ENCODE assay signal across 16 cellular contexts in the genomic region with DNA sequence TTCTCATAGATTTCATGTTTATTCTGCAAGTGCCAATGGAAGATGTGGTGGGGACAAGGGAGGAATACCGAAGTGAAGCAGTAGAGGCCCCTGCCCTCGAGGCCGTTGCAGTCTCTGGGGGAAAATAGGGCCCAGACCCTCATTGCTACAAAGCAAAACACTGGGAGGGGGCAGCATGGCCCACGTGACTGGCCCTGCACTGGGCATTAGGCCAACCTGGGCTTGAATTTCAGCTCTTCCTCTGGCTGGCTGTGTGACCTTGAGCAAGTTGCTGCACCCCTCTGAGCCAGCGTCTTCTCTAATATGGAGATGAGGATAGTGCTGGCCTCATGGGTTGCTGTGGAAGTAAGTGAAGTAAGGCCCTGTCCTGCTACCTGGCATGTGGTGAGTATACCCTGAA. TPM values are rescaled to one million over a fixed set of nuclear protein-coding genes. Genes with fewer than 3 reads are reported as not detected.
A peak's percentile ranks its signal among the peaks of the same experiment; 100 is the strongest.
DNase-seq lines count a peak whose midpoint lies in the region; ATAC-seq, FAIRE-seq and TF ChIP-seq lines count a peak whose summit lies in the region.
"Had no signal": no experiment of that assay in that cellular context is flagged by ENCODE, and none has a peak within 500 bp of the region (broad histone marks: within the 10 kb centered on the region; RNA-seq: fewer than 3 reads in every experiment).

No MANE protein-coding gene starts in this region.

- peak overlapping the region; percentile 71 for H3K4me2 ChIP-seq in PC-9

- no peak overlapping the region for H3K4me3 Mint-ChIP-seq in memory B cell
- H3K4me3 Mint-ChIP-seq: activated CD4-positive, alpha-beta memory T cell treated with anti-CD3 and anti-CD28 coated beads for 36 hours; CD4-positive, alpha-beta T cell had no signal

- peaks cover 53% of the 10 kb centered on the region for H3F3A ChIP-seq in PC-9 (ENCODE audit: insufficient read depth, low read depth)

- H3K27me3 ChIP-seq in PC-9 (ENCODE audit: insufficient read depth, low read depth) (no peaks in the 10 kb centered on the region), colonic mucosa (no peaks in the 10 kb centered on the region), stomach smooth muscle (ENCODE audit: control insufficient read depth in 1 of 2, insufficient read depth in 2 of 2, low read length in 2 of 2) (no peaks in the 10 kb centered on the region)

- DNase-seq in PC-9 (no peak), colonic mucosa (no peak), memory B cell (ENCODE audit: low spot score in 2 of 2) (no peak), urothelium cell line (ENCODE audit: low spot score) (no peak), retina (no peak), T-helper 2 cell (no peak), H4 (ENCODE audit: low spot score) (no peak)
- DNase-seq: activated CD4-positive, alpha-beta memory T cell treated with anti-CD3 and anti-CD28 coated beads for 36 hours; activated naive CD4-positive, alpha-beta T cell treated with anti-CD3 and anti-CD28 coated beads, Interleukin-2, amount 50 U/mL, for 16 hours; CD4-positive, alpha-beta T cell; effector CD4-positive, alpha-beta T cell; NCI-H1105 treated with DMSO at 0.1 percent for 48 hours; NCI-H774; stimulated activated CD4-positive, alpha-beta T cell treated with anti-CD3 and anti-CD28 coated beads, Interleukin-4, amount 100 ng/mL, for 4 hours had no signal

- no peaks in the 10 kb centered on the region for H3K9me3 Mint-ChIP-seq in memory B cell
- H3K9me3 Mint-ChIP-seq: activated CD4-positive, alpha-beta memory T cell treated with anti-CD3 and anti-CD28 coated beads for 36 hours; CD4-positive, alpha-beta T cell had no signal

- no peak for TF ChIP-seq CTCF in PC-9 (conservative IDR thresholded peaks at IDR 0.05)
- no peak for TF ChIP-seq CTCF in colonic mucosa (IDR thresholded peaks at IDR 0.05)

- ATAC-seq in memory B cell (ENCODE audit: low read depth), result no peak

- H3K4me1 Mint-ChIP-seq in memory B cell, result peaks cover 23% of the 10 kb centered on the region

- H3K9me2 ChIP-seq in PC-9 (ENCODE audit: insufficient read depth), result no peaks in the 10 kb centered on the region

- no TSS peak for BruUV-seq in PC-9 (replicated peaks; lab: Mats Ljungman, UMichigan)

- no peaks in the 10 kb centered on the region for H3K9me3 ChIP-seq in PC-9 (ENCODE audit: insufficient read depth, low read depth)
- no peaks in the 10 kb centered on the region for H3K9me3 ChIP-seq in colonic mucosa
- H3K9me3 ChIP-seq in stomach smooth muscle (ENCODE audit: control insufficient read depth in 2 of 2, low read length in 2 of 2), result no peaks in the 10 kb centered on the region

- H3K4me3 ChIP-seq in PC-9, result no peak overlapping the region
- no peak overlapping the region for H3K4me3 ChIP-seq in colonic mucosa
- no peak overlapping the region for H3K4me3 ChIP-seq in stomach smooth muscle (ENCODE audit: low read length in 2 of 2)

- no peak overlapping the region for H3K9ac ChIP-seq in colonic mucosa (ENCODE audit: low read depth in 2 of 2, low read length in 2 of 2)
- H3K9ac ChIP-seq in stomach smooth muscle (ENCODE audit: low read length in 2 of 2), result no peak overlapping the region

- H4K20me1 ChIP-seq in PC-9 (ENCODE audit: insufficient read depth), result no peaks in the 10 kb centered on the region

- H3K27ac ChIP-seq in PC-9, result no peak overlapping the region
- H3K27ac ChIP-seq in colonic mucosa, result peak overlapping the region; percentile 17
- peak overlapping the region; percentile 89 for H3K27ac ChIP-seq in stomach smooth muscle (ENCODE audit: low read length)

- H3K27me3 Mint-ChIP-seq in memory B cell, result no peaks in the 10 kb centered on the region

- peak overlapping the region; percentile 21 for H3K27ac Mint-ChIP-seq in memory B cell
- H3K27ac Mint-ChIP-seq: activated CD4-positive, alpha-beta memory T cell treated with anti-CD3 and anti-CD28 coated beads for 36 hours; CD4-positive, alpha-beta T cell had no signal

- H3K36me3 Mint-ChIP-seq in memory B cell, result peaks cover 10% of the 10 kb centered on the region
- H3K36me3 Mint-ChIP-seq: activated CD4-positive, alpha-beta memory T cell treated with anti-CD3 and anti-CD28 coated beads for 36 hours had no signal

- no peak overlapping the region for H2AFZ ChIP-seq in PC-9

- H3K79me2 ChIP-seq in PC-9 (ENCODE audit: low read depth), result no peaks in the 10 kb centered on the region

- intact Hi-C loops in PC-9 (cut with micrococcal nuclease; ENCODE audit: unreplicated experiment) (loop anchor here (5.0 to 10.0 kb wide), 3 partner anchors 152 to 445 kb away; a partner anchor contains a TSS), colonic mucosa (cut with DNase I) (no loop called here)

- no peak for FAIRE-seq in urothelium cell line (lab: Jason Lieb, UNC)

- CTCF ChIA-PET in PC-9 (lab: Charles Lee), result no interaction called here

- POLR2A ChIA-PET in PC-9 (lab: Charles Lee; ENCODE audit: unreplicated experiment), result no interaction called here

- H3K4me1 ChIP-seq in PC-9 (replicated peaks; ENCODE audit: insufficient read depth) (peaks cover 85% of the 10 kb centered on the region), colonic mucosa (no peaks in the 10 kb centered on the region), stomach smooth muscle (ENCODE audit: control insufficient read depth, insufficient read depth, low read length) (peaks cover 78% of the 10 kb centered on the region)

- H3K36me3 ChIP-seq in PC-9 (ENCODE audit: low read depth), result no peaks in the 10 kb centered on the region
- no peaks in the 10 kb centered on the region for H3K36me3 ChIP-seq in colonic mucosa
- H3K36me3 ChIP-seq in stomach smooth muscle (ENCODE audit: control insufficient read depth in 2 of 2, insufficient read depth in 2 of 2, low read length in 2 of 2), result peaks cover 0 to 4% of the 10 kb centered on the region in 2 donors

RNA-seq across cellular contexts. Expression of a gene that starts 0.7 kb away (rescaled TPM):
- 1.8 and 2.0 TPM in 2 replicates for total RNA-seq in PC-9 (2021)
- total RNA-seq in colonic mucosa, result 10 to 100 TPM; 32.4 to 62.9 TPM
- 4.3 and 7.1 TPM in 2 replicates for total RNA-seq in H4 (2014; rRNA removed; shearing (Covaris generic))
- total RNA-seq: T-helper 1 cell treated with Interleukin-12 subunit alpha and Interleukin-12 subunit beta and Interleukin-4 antibody, amounts not matched to agents 30 ng/mL and 1 ng/mL, for 36 hours had no signal

RNA-seq across cellular contexts. Expression of a gene that starts 21.3 kb away (rescaled TPM):
- total RNA-seq in PC-9 (2021), result 0.25 TPM in 1 of 2 replicates, not detected in the other
- under 1 TPM; 0.12 to 0.32 TPM for total RNA-seq in colonic mucosa
- total RNA-seq in H4 (2014; rRNA removed; shearing (Covaris generic)), result not detected in 2 replicates
- total RNA-seq: CD4-positive, alpha-beta T cell; T-helper 1 cell treated with Interleukin-12 subunit alpha and Interleukin-12 subunit beta and Interleukin-4 antibody, amounts not matched to agents 30 ng/mL and 1 ng/mL, for 36 hours had no signal
